Comparison of ENCODE assay signal across 19 cellular contexts in genomic region chr11:102378818-102379217, GRCh38. TPM values are rescaled to one million over a fixed set of nuclear protein-coding genes. Genes with fewer than 3 reads are reported as not detected.
DNase-seq lines count a peak whose midpoint lies in the region; ATAC-seq, FAIRE-seq and TF ChIP-seq lines count a peak whose summit lies in the region.
"Had no signal": no experiment of that assay in that cellular context is flagged by ENCODE, and none has a peak within 500 bp of the region (broad histone marks: within the 10 kb centered on the region; RNA-seq: fewer than 3 reads in every experiment).

No MANE protein-coding gene starts in this region.

- TF ChIP-seq POLR2A in GM12891 (IDR thresholded peaks at IDR 0.05; ENCODE audit: low read depth, low read length) (no peak), prostate gland (IDR thresholded peaks at IDR 0.05) (no peak), adrenal gland (IDR thresholded peaks at IDR 0.05) (no peak)

- CTCF ChIA-PET in activated naive CD4-positive, alpha-beta T cell treated with anti-CD3 and anti-CD28 coated beads, Interleukin-2, amount 10 ng/mL, durations not matched to agents 7 days and 5 days (lab: Charles Lee) = interaction anchor here (1.2 to 3.8 kb wide), 2 partner anchors 12 to 23 kb away, joined by 3 to 25 read pairs; no protein-coding TSS in a partner anchor
- CTCF ChIA-PET in activated CD4-positive, alpha-beta memory T cell treated with anti-CD3 and anti-CD28 coated beads, Interleukin-2, amount 10 ng/mL, durations not matched to agents 7 days and 5 days (lab: Charles Lee) = interaction anchor here (1.7 kb wide), 1 partner anchor 12 kb away, joined by 8 read pairs; no protein-coding TSS in a partner anchor

- intact Hi-C loops in prostate gland (cut with DNase I) = no loop called here
- intact Hi-C loops in adrenal gland (cut with DNase I) = no loop called here

- H3K36me3 ChIP-seq in prostate gland (no peaks in the 10 kb centered on the region), adrenal gland (replicated peaks in 1 of 2) (peaks cover 0 to 46% of the 10 kb centered on the region in 2 donors)

- no peak for TF ChIP-seq CTCF in prostate gland (IDR thresholded peaks at IDR 0.05)
- no peak for TF ChIP-seq CTCF in adrenal gland (IDR thresholded peaks at IDR 0.05)

- peaks cover 62% of the 10 kb centered on the region for H3K4me1 Mint-ChIP-seq in activated naive CD4-positive, alpha-beta T cell treated with anti-CD3 and anti-CD28 coated beads, Interleukin-2, amount 50 U/mL, for 24 hours
- peaks cover 16% of the 10 kb centered on the region for H3K4me1 Mint-ChIP-seq in activated naive CD4-positive, alpha-beta T cell treated with anti-CD3 and anti-CD28 coated beads, Interleukin-2, amount 10 ng/mL, durations not matched to agents 7 days and 5 days
- peaks cover 21% of the 10 kb centered on the region for H3K4me1 Mint-ChIP-seq in T-helper 17 cell
- H3K4me1 Mint-ChIP-seq in stimulated activated effector memory CD8-positive, alpha-beta T cell treated with anti-CD3 and anti-CD28 coated beads, Interleukin-12 subunit alpha, Interleukin-12 subunit beta, amount 100 ng/mL, for 72 hours = peaks cover 6% of the 10 kb centered on the region
- peaks cover 8% of the 10 kb centered on the region for H3K4me1 Mint-ChIP-seq in activated CD4-positive, alpha-beta memory T cell treated with anti-CD3 and anti-CD28 coated beads, Interleukin-2, amount 10 ng/mL, durations not matched to agents 7 days and 5 days

- DNase-seq in activated naive CD4-positive, alpha-beta T cell treated with anti-CD3 and anti-CD28 coated beads, Interleukin-2, amount 10 ng/mL, durations not matched to agents 7 days and 5 days = no peak
- no peak for DNase-seq in GM12891 (ENCODE audit: insufficient read length, low spot score)
- DNase-seq in T-helper 17 cell = no peak
- DNase-seq in stimulated activated effector memory CD8-positive, alpha-beta T cell treated with anti-CD3 and anti-CD28 coated beads, Interleukin-12 subunit alpha, Interleukin-12 subunit beta, amount 100 ng/mL, for 72 hours (ENCODE audit: low spot score in 2 of 2) = no peak
- DNase-seq in activated CD4-positive, alpha-beta memory T cell treated with anti-CD3 and anti-CD28 coated beads, Interleukin-2, amount 10 ng/mL, durations not matched to agents 7 days and 5 days = no peak
- no peak for DNase-seq in prostate gland (ENCODE audit: low spot score)
- no peak for DNase-seq in adrenal gland
- DNase-seq: ACHN; AML-193; CD4-positive, alpha-beta T cell; DMS153; DMS79; GDM1; HCEC 1CT had no signal

- H3K36me3 Mint-ChIP-seq in activated naive CD4-positive, alpha-beta T cell treated with anti-CD3 and anti-CD28 coated beads, Interleukin-2, amount 50 U/mL, for 24 hours = peaks cover 25% of the 10 kb centered on the region
- peaks cover 55% of the 10 kb centered on the region for H3K36me3 Mint-ChIP-seq in activated naive CD4-positive, alpha-beta T cell treated with anti-CD3 and anti-CD28 coated beads, Interleukin-2, amount 10 ng/mL, durations not matched to agents 7 days and 5 days
- H3K36me3 Mint-ChIP-seq in T-helper 17 cell (ENCODE audit: low read depth) = peaks cover 9% of the 10 kb centered on the region
- peaks cover 76% of the 10 kb centered on the region for H3K36me3 Mint-ChIP-seq in stimulated activated effector memory CD8-positive, alpha-beta T cell treated with anti-CD3 and anti-CD28 coated beads, Interleukin-12 subunit alpha, Interleukin-12 subunit beta, amount 100 ng/mL, for 72 hours
- peaks cover 57% of the 10 kb centered on the region for H3K36me3 Mint-ChIP-seq in activated CD4-positive, alpha-beta memory T cell treated with anti-CD3 and anti-CD28 coated beads, Interleukin-2, amount 10 ng/mL, durations not matched to agents 7 days and 5 days (ENCODE audit: low read depth)

- H3K4me1 ChIP-seq in prostate gland (replicated peaks) (no peaks in the 10 kb centered on the region), adrenal gland (replicated peaks in 1 of 2) (peaks cover 0 to 5% of the 10 kb centered on the region in 2 donors)

- H3K27ac Mint-ChIP-seq in activated naive CD4-positive, alpha-beta T cell treated with anti-CD3 and anti-CD28 coated beads, Interleukin-2, amount 50 U/mL, for 24 hours = peak overlapping the region; percentile 51
- H3K27ac Mint-ChIP-seq in activated naive CD4-positive, alpha-beta T cell treated with anti-CD3 and anti-CD28 coated beads, Interleukin-2, amount 10 ng/mL, durations not matched to agents 7 days and 5 days = no peak overlapping the region
- H3K27ac Mint-ChIP-seq in T-helper 17 cell = peak overlapping the region; percentile 54
- peak overlapping the region; percentile 7 for H3K27ac Mint-ChIP-seq in stimulated activated effector memory CD8-positive, alpha-beta T cell treated with anti-CD3 and anti-CD28 coated beads, Interleukin-12 subunit alpha, Interleukin-12 subunit beta, amount 100 ng/mL, for 72 hours
- no peak overlapping the region for H3K27ac Mint-ChIP-seq in activated CD4-positive, alpha-beta memory T cell treated with anti-CD3 and anti-CD28 coated beads, Interleukin-2, amount 10 ng/mL, durations not matched to agents 7 days and 5 days
- H3K27ac Mint-ChIP-seq: CD4-positive, alpha-beta T cell; GM23338 had no signal

- POLR2A ChIA-PET in activated CD4-positive, alpha-beta memory T cell treated with anti-CD3 and anti-CD28 coated beads, Interleukin-2, amount 10 ng/mL, durations not matched to agents 7 days and 5 days (lab: Charles Lee) = no interaction called here

- ATAC-seq in T-helper 17 cell = no peak
- ATAC-seq in stimulated activated effector memory CD8-positive, alpha-beta T cell treated with anti-CD3 and anti-CD28 coated beads, Interleukin-12 subunit alpha, Interleukin-12 subunit beta, amount 100 ng/mL, for 72 hours = no peak
- ATAC-seq: GM23338 had no signal

- H3K4me3 Mint-ChIP-seq in activated naive CD4-positive, alpha-beta T cell treated with anti-CD3 and anti-CD28 coated beads, Interleukin-2, amount 50 U/mL, for 24 hours = no peak overlapping the region
- no peak overlapping the region for H3K4me3 Mint-ChIP-seq in activated naive CD4-positive, alpha-beta T cell treated with anti-CD3 and anti-CD28 coated beads, Interleukin-2, amount 10 ng/mL, durations not matched to agents 7 days and 5 days
- H3K4me3 Mint-ChIP-seq in T-helper 17 cell = no peak overlapping the region
- no peak overlapping the region for H3K4me3 Mint-ChIP-seq in stimulated activated effector memory CD8-positive, alpha-beta T cell treated with anti-CD3 and anti-CD28 coated beads, Interleukin-12 subunit alpha, Interleukin-12 subunit beta, amount 100 ng/mL, for 72 hours
- no peak overlapping the region for H3K4me3 Mint-ChIP-seq in activated CD4-positive, alpha-beta memory T cell treated with anti-CD3 and anti-CD28 coated beads, Interleukin-2, amount 10 ng/mL, durations not matched to agents 7 days and 5 days
- H3K4me3 Mint-ChIP-seq: CD4-positive, alpha-beta T cell; GM23338 had no signal

- H3K4me3 ChIP-seq in prostate gland (no peak overlapping the region), adrenal gland (no peak overlapping the region)
- H3K4me3 ChIP-seq: GM23338 had no signal

- no peaks in the 10 kb centered on the region for H3K27me3 Mint-ChIP-seq in activated naive CD4-positive, alpha-beta T cell treated with anti-CD3 and anti-CD28 coated beads, Interleukin-2, amount 50 U/mL, for 24 hours
- no peaks in the 10 kb centered on the region for H3K27me3 Mint-ChIP-seq in activated naive CD4-positive, alpha-beta T cell treated with anti-CD3 and anti-CD28 coated beads, Interleukin-2, amount 10 ng/mL, durations not matched to agents 7 days and 5 days
- no peaks in the 10 kb centered on the region for H3K27me3 Mint-ChIP-seq in T-helper 17 cell
- H3K27me3 Mint-ChIP-seq in activated CD4-positive, alpha-beta memory T cell treated with anti-CD3 and anti-CD28 coated beads, Interleukin-2, amount 10 ng/mL, durations not matched to agents 7 days and 5 days = no peaks in the 10 kb centered on the region
- H3K27me3 Mint-ChIP-seq: CD4-positive, alpha-beta T cell had no signal

- FAIRE-seq in GM12891 (lab: Jason Lieb, UNC) = peak; percentile 20
- FAIRE-seq: A204.1, H54 had no signal

- H3K9me3 Mint-ChIP-seq in activated naive CD4-positive, alpha-beta T cell treated with anti-CD3 and anti-CD28 coated beads, Interleukin-2, amount 50 U/mL, for 24 hours = no peaks in the 10 kb centered on the region
- H3K9me3 Mint-ChIP-seq in activated naive CD4-positive, alpha-beta T cell treated with anti-CD3 and anti-CD28 coated beads, Interleukin-2, amount 10 ng/mL, durations not matched to agents 7 days and 5 days = no peaks in the 10 kb centered on the region
- H3K9me3 Mint-ChIP-seq in stimulated activated effector memory CD8-positive, alpha-beta T cell treated with anti-CD3 and anti-CD28 coated beads, Interleukin-12 subunit alpha, Interleukin-12 subunit beta, amount 100 ng/mL, for 72 hours = no peaks in the 10 kb centered on the region
- H3K9me3 Mint-ChIP-seq in activated CD4-positive, alpha-beta memory T cell treated with anti-CD3 and anti-CD28 coated beads, Interleukin-2, amount 10 ng/mL, durations not matched to agents 7 days and 5 days = no peaks in the 10 kb centered on the region
- H3K9me3 Mint-ChIP-seq: CD4-positive, alpha-beta T cell; GM23338 had no signal

- no peaks in the 10 kb centered on the region for H3K27me3 ChIP-seq in prostate gland (replicated peaks; ENCODE audit: insufficient read depth)
- no peaks in the 10 kb centered on the region for H3K27me3 ChIP-seq in adrenal gland

- no peak overlapping the region for H3K27ac ChIP-seq in prostate gland
- no peak overlapping the region for H3K27ac ChIP-seq in adrenal gland
- H3K27ac ChIP-seq: C4-2B had no signal

- H3K9me3 ChIP-seq in T-helper 17 cell (ENCODE audit: control insufficient read depth, low read length, poor library complexity, severe bottlenecking) = no peaks in the 10 kb centered on the region
- no peaks in the 10 kb centered on the region for H3K9me3 ChIP-seq in prostate gland
- no peaks in the 10 kb centered on the region for H3K9me3 ChIP-seq in adrenal gland (replicated peaks in 1 of 3)

TF ChIP-seq in GM12891, 5 proteins besides CTCF, POLR2A, EP300 and RAD21:
- no peak for TF ChIP-seq TAF1 (IDR thresholded peaks at IDR 0.05; ENCODE audit: low read depth, low read length)
- no peak for TF ChIP-seq SPI1 (IDR thresholded peaks at IDR 0.05; ENCODE audit: low read depth, low read length)
- no peak for TF ChIP-seq PAX5 (IDR thresholded peaks at IDR 0.05; ENCODE audit: insufficient read depth, low read length, severe bottlenecking)
- no peak for TF ChIP-seq POLR2AphosphoS5 (IDR thresholded peaks at IDR 0.05; ENCODE audit: low read depth, low read length)
- no peak for TF ChIP-seq POU2F2 (IDR thresholded peaks at IDR 0.05; ENCODE audit: low read depth, low read length)
TF ChIP-seq in GM12891: peak in this region for 0.

RNA-seq across cellular contexts. Expression of gene BIRC2, which starts 31.8 kb away (rescaled TPM):
- 19.6 TPM for polyA plus RNA-seq in GM12891 (2012; ENCODE audit: low read depth, missing spikeins)
- total RNA-seq in T-helper 17 cell (10 to 100 TPM; 76.6 to 77.9 TPM), prostate gland (10 to 100 TPM; 48.7 to 54.5 TPM), adrenal gland (100 to 1,000 TPM in 1 of 8 donors, 10 to 100 TPM in 7; 33.4 to 112 (median 48.4) TPM)
- total RNA-seq in activated CD4-positive, alpha-beta memory T cell treated with anti-CD3 and anti-CD28 coated beads, Interleukin-2, amount 10 ng/mL, durations not matched to agents 7 days and 5 days = 10 to 100 TPM; 36.0 to 39.7 TPM
- polyA plus RNA-seq in adrenal gland = 10 to 100 TPM; 25.8 to 50.1 (median 27.9) TPM

Comparison
In these comparisons a context has a peak if more than half of its experiments do, and no peak if none do; other contexts are left out.
1. H3K27ac Mint-ChIP-seq: peak in activated naive CD4-positive, alpha-beta T cell treated with anti-CD3 and anti-CD28 coated beads, Interleukin-2, amount 50 U/mL, for 24 hours (single experiment), T-helper 17 cell (single experiment) and stimulated activated effector memory CD8-positive, alpha-beta T cell treated with anti-CD3 and anti-CD28 coated beads, Interleukin-12 subunit alpha, Interleukin-12 subunit beta, amount 100 ng/mL, for 72 hours (single experiment); none in activated naive CD4-positive, alpha-beta T cell treated with anti-CD3 and anti-CD28 coated beads, Interleukin-2, amount 10 ng/mL, durations not matched to agents 7 days and 5 days (single experiment) and activated CD4-positive, alpha-beta memory T cell treated with anti-CD3 and anti-CD28 coated beads, Interleukin-2, amount 10 ng/mL, durations not matched to agents 7 days and 5 days (single experiment).